Comparison of ENCODE assay signal across 1 cellular context in genomic region chr20:47274449-47275108, GRCh38.
TF ChIP-seq lines count a peak whose summit lies in the region.

No MANE protein-coding gene starts in this region.

TF ChIP-seq in A549, 52 proteins besides CTCF, POLR2A, EP300 and RAD21 (continued from another document):
- TF ChIP-seq USF2 (IDR thresholded peaks at IDR 0.05) (no peak), HES2 (IDR thresholded peaks at IDR 0.05) (peak; percentile 54; the same call in 1 of the 2 replicates), ATOH8 (CRISPR knock-in tag; IDR thresholded peaks at IDR 0.05; ENCODE audit: low read depth) (0 out of 2 replicates have a peak, but pooled peaks have one; percentile 18), CEBPB (IDR thresholded peaks at IDR 0.05) (peak; percentile 87 to 90), CHD4 (IDR thresholded peaks at IDR 0.05; ENCODE audit: borderline replicate concordance) (no peak), HOXB5 (CRISPR knock-in tag; IDR thresholded peaks at IDR 0.05) (no peak), MAZ (IDR thresholded peaks at IDR 0.05; ENCODE audit: borderline replicate concordance, low read depth, low read length) (no peak), FOXS1 (CRISPR knock-in tag; IDR thresholded peaks at IDR 0.05) (0 out of 2 replicates have a peak, but pooled peaks have one; percentile 31), NFE2L2 (conservative IDR thresholded peaks at IDR 0.05; ENCODE audit: low read length) (no peak), GATA3 (IDR thresholded peaks at IDR 0.05; ENCODE audit: borderline replicate concordance) (peak; percentile 79), POLR2AphosphoS2 (conservative IDR thresholded peaks at IDR 0.05; ENCODE audit: low read length) (no peak), TP53 (CRISPR knock-in tag; IDR thresholded peaks at IDR 0.05) (no peak), HOXB13 (CRISPR knock-in tag; IDR thresholded peaks at IDR 0.05; ENCODE audit: low read depth) (0 out of 2 replicates have a peak, but pooled peaks have one; percentile 53), TFCP2L1 (CRISPR knock-in tag; IDR thresholded peaks at IDR 0.05) (no peak), HEYL (CRISPR knock-in tag; IDR thresholded peaks at IDR 0.05) (no peak; the same call in none of the 2 replicates), ZNF302 (CRISPR knock-in tag; IDR thresholded peaks at IDR 0.05) (no peak), JUN (IDR thresholded peaks at IDR 0.05) (peak; percentile 93 to 98; a peak in 4 of 5 replicates), BCL3 (IDR thresholded peaks at IDR 0.05) (peak; percentile 87; the same call in 1 of the 3 replicates), SMC3 (IDR thresholded peaks at IDR 0.05) (peak; percentile 69)
